Comparison of ENCODE assay signal across 20 cellular contexts in genomic region chr10:126166797-126167196, GRCh38.
DNase-seq lines count a peak whose midpoint lies in the region; ATAC-seq and TF ChIP-seq lines count a peak whose summit lies in the region.
"Had no signal": no experiment of that assay in that cellular context is flagged by ENCODE, and none has a peak within 500 bp of the region (broad histone marks: within the 10 kb centered on the region; RNA-seq: fewer than 3 reads in every experiment).

No MANE protein-coding gene starts in this region.

- no peak for ATAC-seq in T-cell (replicated peaks in 1 of 4)
- ATAC-seq: GM12878 had no signal

- no peaks in the 10 kb centered on the region for H3K36me3 Mint-ChIP-seq in activated T-helper 1 cell treated with anti-CD3 and anti-CD28 coated beads, Interleukin-12 subunit alpha, Interleukin-12 subunit beta, Interleukin-2, Interleukin-4 antibody, amounts not matched to agents 30 ng/mL and 10 ng/mL and 1 ng/mL, durations not matched to agents 14 hours and 24 hours and 36 hours (ENCODE audit: low read depth)
- H3K36me3 Mint-ChIP-seq in T-cell: no peaks in the 10 kb centered on the region
- H3K36me3 Mint-ChIP-seq: CD4-positive, alpha-beta memory T cell had no signal

- no peaks in the 10 kb centered on the region for H3K4me1 Mint-ChIP-seq in activated T-helper 1 cell treated with anti-CD3 and anti-CD28 coated beads, Interleukin-12 subunit alpha, Interleukin-12 subunit beta, Interleukin-2, Interleukin-4 antibody, amounts not matched to agents 30 ng/mL and 10 ng/mL and 1 ng/mL, durations not matched to agents 14 hours and 24 hours and 36 hours (ENCODE audit: low read depth)
- H3K4me1 Mint-ChIP-seq in T-cell: no peaks in the 10 kb centered on the region
- H3K4me1 Mint-ChIP-seq: CD4-positive, alpha-beta memory T cell had no signal

- no peaks in the 10 kb centered on the region for H3K27me3 Mint-ChIP-seq in activated T-helper 1 cell treated with anti-CD3 and anti-CD28 coated beads, Interleukin-12 subunit alpha, Interleukin-12 subunit beta, Interleukin-2, Interleukin-4 antibody, amounts not matched to agents 30 ng/mL and 10 ng/mL and 1 ng/mL, durations not matched to agents 14 hours and 24 hours and 36 hours (ENCODE audit: insufficient read depth)
- H3K27me3 Mint-ChIP-seq in T-cell: no peaks in the 10 kb centered on the region
- H3K27me3 Mint-ChIP-seq: CD4-positive, alpha-beta memory T cell had no signal

- intact Hi-C loops in activated T-helper 1 cell treated with anti-CD3 and anti-CD28 coated beads, Interleukin-12 subunit alpha, Interleukin-12 subunit beta, Interleukin-2, Interleukin-4 antibody, amounts not matched to agents 30 ng/mL and 10 ng/mL and 1 ng/mL, durations not matched to agents 14 hours and 24 hours and 36 hours (cut with micrococcal nuclease): no loop called here

- POLR2A ChIA-PET in HEK293T (lab: Yijun Ruan, JAX): no interaction called here
- POLR2A ChIA-PET in T-cell (lab: Charles Lee): no interaction called here

- no peak overlapping the region for H3K4me3 Mint-ChIP-seq in activated T-helper 1 cell treated with anti-CD3 and anti-CD28 coated beads, Interleukin-12 subunit alpha, Interleukin-12 subunit beta, Interleukin-2, Interleukin-4 antibody, amounts not matched to agents 30 ng/mL and 10 ng/mL and 1 ng/mL, durations not matched to agents 14 hours and 24 hours and 36 hours
- no peak overlapping the region for H3K4me3 Mint-ChIP-seq in T-cell

- CTCF ChIA-PET in HEK293T (lab: Yijun Ruan, JAX): no interaction called here
- CTCF ChIA-PET in T-cell (lab: Charles Lee): no interaction called here

- peak; percentile 12 for DNase-seq in activated T-cell treated with anti-CD3 and anti-CD28 coated beads for 48 hours (ENCODE audit: low read depth)
- no peak for DNase-seq in activated T-cell treated with anti-CD3 and anti-CD28 coated beads, Interleukin-2, amount 50 U/mL, for 48 hours
- DNase-seq in HEK293T (ENCODE audit: extremely low spot score): no peak
- DNase-seq in activated T-helper 1 cell treated with anti-CD3 and anti-CD28 coated beads, Interleukin-12 subunit alpha, Interleukin-12 subunit beta, Interleukin-2, Interleukin-4 antibody, amounts not matched to agents 30 ng/mL and 10 ng/mL and 1 ng/mL, durations not matched to agents 14 hours and 24 hours and 36 hours (ENCODE audit: low spot score): no peak
- peak; percentile 8 for DNase-seq in stimulated activated CD4-positive, alpha-beta T cell treated with anti-CD3 and anti-CD28 coated beads, Interleukin-4, amount 100 ng/mL, for 1 hour
- no peak for DNase-seq in HK-2 (ENCODE audit: unreplicated experiment)
- no peak for DNase-seq in T-cell
- DNase-seq: Caco-2; CD4-positive, alpha-beta memory T cell; DND-41; Karpas-422; NCI-H1417; NCI-H1694 treated with DMSO at 0.1 percent for 48 hours; NCI-H2081 treated with DMSO at 0.1 percent for 48 hours; NCI-H2171 treated with DMSO at 0.1 percent for 48 hours; NCI-H446; NCI-H526; OCI-M1; Right ventricle myocardium superior had no signal

- peaks cover 1% of the 10 kb centered on the region for H3K9me3 Mint-ChIP-seq in activated T-helper 1 cell treated with anti-CD3 and anti-CD28 coated beads, Interleukin-12 subunit alpha, Interleukin-12 subunit beta, Interleukin-2, Interleukin-4 antibody, amounts not matched to agents 30 ng/mL and 10 ng/mL and 1 ng/mL, durations not matched to agents 14 hours and 24 hours and 36 hours
- H3K9me3 Mint-ChIP-seq in T-cell: no peaks in the 10 kb centered on the region

- H3K27ac Mint-ChIP-seq in activated T-helper 1 cell treated with anti-CD3 and anti-CD28 coated beads, Interleukin-12 subunit alpha, Interleukin-12 subunit beta, Interleukin-2, Interleukin-4 antibody, amounts not matched to agents 30 ng/mL and 10 ng/mL and 1 ng/mL, durations not matched to agents 14 hours and 24 hours and 36 hours: peak overlapping the region; percentile 43
- H3K27ac Mint-ChIP-seq in T-cell: no peak overlapping the region

TF ChIP-seq in HEK293T, 16 proteins besides CTCF, POLR2A, EP300 and RAD21:
- no peak for TF ChIP-seq TARDBP (IDR thresholded peaks at IDR 0.05)
- TF ChIP-seq, protein P1, sequence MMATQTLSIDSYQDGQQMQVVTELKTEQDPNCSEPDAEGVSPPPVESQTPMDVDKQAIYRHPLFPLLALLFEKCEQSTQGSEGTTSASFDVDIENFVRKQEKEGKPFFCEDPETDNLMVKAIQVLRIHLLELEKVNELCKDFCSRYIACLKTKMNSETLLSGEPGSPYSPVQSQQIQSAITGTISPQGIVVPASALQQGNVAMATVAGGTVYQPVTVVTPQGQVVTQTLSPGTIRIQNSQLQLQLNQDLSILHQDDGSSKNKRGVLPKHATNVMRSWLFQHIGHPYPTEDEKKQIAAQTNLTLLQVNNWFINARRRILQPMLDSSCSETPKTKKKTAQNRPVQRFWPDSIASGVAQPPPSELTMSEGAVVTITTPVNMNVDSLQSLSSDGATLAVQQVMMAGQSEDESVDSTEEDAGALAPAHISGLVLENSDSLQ (IDR thresholded peaks at IDR 0.05): peak; percentile 46; the same call in 1 of the 2 replicates

Comparison
In these comparisons a context has a peak if more than half of its experiments do, and no peak if none do; other contexts are left out.
1. DNase-seq: peak in activated T-cell treated with anti-CD3 and anti-CD28 coated beads for 48 hours (single experiment) and stimulated activated CD4-positive, alpha-beta T cell treated with anti-CD3 and anti-CD28 coated beads, Interleukin-4, amount 100 ng/mL, for 1 hour (single experiment); none in activated T-cell treated with anti-CD3 and anti-CD28 coated beads, Interleukin-2, amount 50 U/mL, for 48 hours (0 of 2), HEK293T (single experiment), activated T-helper 1 cell treated with anti-CD3 and anti-CD28 coated beads, Interleukin-12 subunit alpha, Interleukin-12 subunit beta, Interleukin-2, Interleukin-4 antibody, amounts not matched to agents 30 ng/mL and 10 ng/mL and 1 ng/mL, durations not matched to agents 14 hours and 24 hours and 36 hours (single experiment), HK-2 (single experiment) and T-cell (0 of 34).